8 cellular contexts compared by ENCODE assay signal in genomic region chr4:83010522-83011318, GRCh38. TPM values are rescaled to one million over a fixed set of nuclear protein-coding genes. Genes with fewer than 3 reads are reported as not detected.
DNase-seq lines count a peak whose midpoint lies in the region; ATAC-seq lines count a peak whose summit lies in the region.

Gene LIN54, minus strand, starts transcription at chr4:83010823. Its CDS starts 25,979 bp downstream, at chr4:82984844.

- DNase-seq in AG08396 (ENCODE audit: low spot score) (peak; percentile 87), NOMO-1 (lab: John Stamatoyannopoulos, UW; ENCODE audit: unreplicated experiment in 2 of 2) (peak; percentile 68), lung microvascular endothelial cell (ENCODE audit: low read depth in 2 of 2) (peak; percentile 82)
- peak; percentile 86 for DNase-seq in activated CD8-positive, alpha-beta memory T cell treated with anti-CD3 and anti-CD28 coated beads for 24 hours
- peak; percentile 84 for DNase-seq in effector CD4-positive, alpha-beta T cell
- DNase-seq in stimulated activated CD4-positive, alpha-beta T cell treated with anti-CD3 and anti-CD28 coated beads, TNF-alpha, amount 100 ng/mL, for 48 hours (ENCODE audit: low read depth in 3 of 3): peak; percentile 69 to 73 (median 72)

- ATAC-seq in GM18870 (IDR thresholded peaks at IDR 0.05; ENCODE audit: unreplicated experiment) (peak; percentile 36), HG03139 (IDR thresholded peaks at IDR 0.05; ENCODE audit: unreplicated experiment) (peak; percentile 32)

RNA-seq across cellular contexts. Expression of gene LIN54, which starts in this region (rescaled TPM):
- total RNA-seq in lung microvascular endothelial cell: 6.3 and 7.5 TPM in 2 replicates

Comparison
In these comparisons a context has a peak if more than half of its experiments do, and no peak if none do; other contexts are left out.
1. Peak in every context shown above with its lines: DNase-seq and ATAC-seq.